ENCODE assay signal across 1 cellular context in genomic region chr5:119396265-119396664, GRCh38.
TF ChIP-seq lines count a peak whose summit lies in the region.

No MANE protein-coding gene starts in this region.

TF ChIP-seq in WTC11, 78 proteins besides CTCF, POLR2A, EP300 and RAD21:
- TF ChIP-seq AFF4 (CRISPR knock-in tag; IDR thresholded peaks at IDR 0.05; ENCODE audit: borderline replicate concordance) = no peak
- no peak for TF ChIP-seq RORB (CRISPR knock-in tag; IDR thresholded peaks at IDR 0.05)
- TF ChIP-seq JUN (CRISPR knock-in tag; IDR thresholded peaks at IDR 0.05) = no peak
- no peak for TF ChIP-seq TP53 (CRISPR knock-in tag; IDR thresholded peaks at IDR 0.05)
- no peak for TF ChIP-seq NFE2L1 (CRISPR knock-in tag; IDR thresholded peaks at IDR 0.05)
- no peak for TF ChIP-seq ETV6 (CRISPR knock-in tag; IDR thresholded peaks at IDR 0.05)
- TF ChIP-seq STAT6 (CRISPR knock-in tag; conservative IDR thresholded peaks at IDR 0.05; ENCODE audit: low read depth) = no peak
- no peak for TF ChIP-seq NR2C2 (CRISPR knock-in tag; IDR thresholded peaks at IDR 0.05)
- TF ChIP-seq E2F4 (CRISPR knock-in tag; IDR thresholded peaks at IDR 0.05; ENCODE audit: borderline replicate concordance, low read depth) = no peak
- TF ChIP-seq ZSCAN18 (CRISPR knock-in tag; IDR thresholded peaks at IDR 0.05) = no peak
- TF ChIP-seq MXD4 (CRISPR knock-in tag; IDR thresholded peaks at IDR 0.05; ENCODE audit: borderline replicate concordance) = no peak
- TF ChIP-seq ZNF512 (CRISPR knock-in tag; IDR thresholded peaks at IDR 0.05; ENCODE audit: borderline replicate concordance) = no peak
- no peak for TF ChIP-seq RELA (CRISPR knock-in tag; IDR thresholded peaks at IDR 0.05; ENCODE audit: borderline replicate concordance)
- TF ChIP-seq SMAD4 (CRISPR knock-in tag; IDR thresholded peaks at IDR 0.05) = no peak
- TF ChIP-seq IRF2 (CRISPR knock-in tag; IDR thresholded peaks at IDR 0.05; ENCODE audit: borderline replicate concordance, low read depth) = no peak
TF ChIP-seq in WTC11: peak in this region for 0.
